In the genomic region with DNA sequence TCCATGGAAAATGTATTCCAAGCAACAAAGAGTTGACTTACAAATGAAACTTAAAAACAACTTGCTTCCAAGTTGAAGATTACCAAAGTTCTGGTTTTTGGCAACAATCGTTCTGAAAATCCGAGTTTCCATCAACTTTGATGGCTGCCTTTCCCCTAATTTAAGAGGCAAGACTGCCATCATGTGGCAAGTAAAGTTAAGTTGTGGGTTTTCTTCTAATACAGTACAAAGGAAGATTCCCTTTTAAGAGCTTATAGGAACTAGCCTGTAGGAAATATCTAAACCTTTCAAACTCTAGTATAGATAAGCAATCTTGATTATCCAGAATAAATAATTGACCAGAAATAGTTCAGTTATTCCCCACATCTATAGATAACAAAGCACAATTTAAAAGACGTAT, we compare ENCODE assay signal across 8 cellular contexts. TPM values are rescaled to one million over a fixed set of nuclear protein-coding genes. Genes with fewer than 3 reads are reported as not detected.
DNase-seq lines count a peak whose midpoint lies in the region; ATAC-seq and TF ChIP-seq lines count a peak whose summit lies in the region.
"Not testable (repeated sequence)": the region's sequence is repeated elsewhere in the genome, so short reads cannot be mapped to it uniquely, and the experiment has no call there.

No MANE protein-coding gene starts in this region.

- TF ChIP-seq POLR2A in Peyer's patch (IDR thresholded peaks at IDR 0.05); adrenal gland (IDR thresholded peaks at IDR 0.05): not testable (repeated sequence)

- not testable (repeated sequence) for H3K27ac ChIP-seq in Peyer's patch, adrenal gland, thoracic aorta

- WGBS in adrenal gland, 4 donors, result 24 to 29% (median 28%) methylated on average over 3 of the region's 3 CpGs

- TF ChIP-seq CTCF in LNCAP (IDR thresholded peaks at IDR 0.05) (peak; percentile 44; the same call in 1 of the 2 replicates), Peyer's patch (IDR thresholded peaks at IDR 0.05) (peak in 5 of 6 experiments; percentile 18 to 63 (median 56)), adrenal gland (IDR thresholded peaks at IDR 0.05) (peak; percentile 18 to 71 (median 60)), thoracic aorta (IDR thresholded peaks at IDR 0.05) (peak; percentile 22)

- peak; percentile 73 for ATAC-seq in GM21576 (IDR thresholded peaks at IDR 0.05; ENCODE audit: unreplicated experiment)
- ATAC-seq in thoracic aorta (ENCODE audit: insufficient number of reproducible peaks, low FRiP score, low read depth), result not testable (repeated sequence)

- H3K36me3 ChIP-seq in Peyer's patch; adrenal gland (replicated peaks in 1 of 2); thoracic aorta: not testable (repeated sequence)

- not testable (repeated sequence) for H3K27me3 ChIP-seq in Peyer's patch; adrenal gland; thoracic aorta (replicated peaks; ENCODE audit: insufficient read depth)

- peak; percentile 0 for DNase-seq in DMS79 treated with DMSO at 0.1 percent for 48 hours (lab: John Stamatoyannopoulos, UW)
- not testable (repeated sequence) for DNase-seq in Peyer's patch; thoracic aorta (ENCODE audit: low spot score)
- DNase-seq in adrenal gland, result peak in 1 of 7 donors; percentile 31
- DNase-seq in fibroblast of peridontal ligament (ENCODE audit: extremely low read depth), result peak; percentile 58
- DNase-seq in medulla oblongata (ENCODE audit: extremely low spot score), result peak; percentile 38

- H3K4me1 ChIP-seq in Peyer's patch; adrenal gland (replicated peaks in 1 of 2); thoracic aorta (ENCODE audit: control insufficient read depth in 1 of 2, low read depth in 2 of 2): not testable (repeated sequence)

- not testable (repeated sequence) for H3K9me3 ChIP-seq in Peyer's patch; adrenal gland (replicated peaks in 1 of 3); thoracic aorta

- intact Hi-C loops in adrenal gland (cut with DNase I), result loop anchor here in 1 of 2 donors (10.0 kb wide), 1 partner anchor 77 kb away; no protein-coding TSS in a partner anchor

- not testable (repeated sequence) for H3K4me3 ChIP-seq in Peyer's patch, adrenal gland, thoracic aorta

RNA-seq across cellular contexts. Expression of a gene that starts 9.0 kb away (rescaled TPM):
- 10 to 100 TPM in 1 of 4 donors, 1 to 10 TPM in 3; 1.8 to 29.7 (median 9.2) TPM for total RNA-seq in Peyer's patch
- 10 to 100 TPM in 1 of 8 donors, 1 to 10 TPM in 7; 1.3 to 23.4 (median 3.9) TPM for total RNA-seq in adrenal gland
- 1 to 10 TPM in 2 of 3 donors, under 1 TPM in 1; 0.81 to 2.1 (median 1.9) TPM for polyA plus RNA-seq in adrenal gland
- 1 to 10 TPM; 2.3 to 4.3 TPM for total RNA-seq in thoracic aorta
